Comparison of ENCODE assay signal across 9 cellular contexts in the genomic region with DNA sequence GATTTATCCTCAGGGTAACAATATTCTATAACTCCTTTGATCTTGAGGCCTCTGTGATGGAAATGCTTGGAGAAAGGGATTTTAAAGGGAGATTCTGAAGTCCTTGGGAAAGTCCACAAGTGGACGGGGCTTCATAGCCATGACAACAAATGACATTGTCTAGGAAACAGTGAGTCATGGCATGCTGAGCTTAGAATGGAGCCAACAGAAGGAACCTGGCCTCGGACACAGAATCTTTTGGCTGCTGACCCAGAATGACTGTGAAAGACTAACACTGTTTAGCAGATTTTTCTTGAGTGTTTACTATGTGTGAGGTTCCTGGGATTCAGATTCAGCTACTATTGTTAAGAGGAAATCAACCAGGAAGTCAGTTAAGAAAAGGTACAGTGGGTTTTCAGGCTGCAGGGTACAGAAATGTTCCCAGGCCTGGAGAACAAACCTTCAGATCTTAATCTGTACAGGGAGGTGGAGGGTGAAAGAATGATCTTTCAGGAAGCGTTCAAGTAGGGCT. TPM values are rescaled to one million over a fixed set of nuclear protein-coding genes. Genes with fewer than 3 reads are reported as not detected.
DNase-seq lines count a peak whose midpoint lies in the region; ATAC-seq, FAIRE-seq and TF ChIP-seq lines count a peak whose summit lies in the region.
"Had no signal": no experiment of that assay in that cellular context is flagged by ENCODE, and none has a peak within 500 bp of the region (broad histone marks: within the 10 kb centered on the region; RNA-seq: fewer than 3 reads in every experiment).

No MANE protein-coding gene starts in this region.

- H3K27me3 ChIP-seq in right lobe of liver = no peaks in the 10 kb centered on the region

- DNase-seq in NCI-H1092 treated with DMSO at 0.1 percent for 48 hours (lab: John Stamatoyannopoulos, UW) (peak; percentile 35), NCI-H1092 (lab: John Stamatoyannopoulos, UW) (no peak), dedifferentiated amniotic fluid mesenchymal stem cell (ENCODE audit: extremely low spot score) (peak; percentile 92), right lobe of liver (peak; percentile 48 to 69 (median 57)), urothelium cell line (ENCODE audit: low spot score) (peak; percentile 70), NCI-H446 treated with DMSO at 0.1 percent for 48 hours (lab: John Stamatoyannopoulos, UW) (no peak)

- H3K4me1 ChIP-seq in right lobe of liver = peaks cover 0 to 21% (median 7%) of the 10 kb centered on the region in 4 donors

- ATAC-seq in right lobe of liver (peak; percentile 87 to 95 (median 91)), GM19455 (IDR thresholded peaks at IDR 0.05; ENCODE audit: unreplicated experiment) (no peak), HG02884 (IDR thresholded peaks at IDR 0.05; ENCODE audit: unreplicated experiment) (no peak)

- TF ChIP-seq CTCF in right lobe of liver (IDR thresholded peaks at IDR 0.05) = no peak

- no peak overlapping the region for H3K4me3 ChIP-seq in right lobe of liver

- no peaks in the 10 kb centered on the region for H3K9me3 ChIP-seq in right lobe of liver

- TF ChIP-seq POLR2A in right lobe of liver (IDR thresholded peaks at IDR 0.05) = no peak

- no peaks in the 10 kb centered on the region for H3K36me3 ChIP-seq in right lobe of liver

- peak overlapping the region; percentile 64 to 80 (median 68) for H3K27ac ChIP-seq in right lobe of liver

- WGBS in right lobe of liver (ENCODE audit: insufficient coverage, low coverage, low lambda C conversion rate, missing lambda C conversion rate) = 37% methylated on average over 3 of the region's 3 CpGs

- intact Hi-C loops in right lobe of liver (cut with DNase I) = no loop called here

- FAIRE-seq in urothelium cell line (lab: Jason Lieb, UNC) = no peak
- FAIRE-seq: A204.1 had no signal

RNA-seq across cellular contexts. Expression of a gene that starts 18.1 kb away (rescaled TPM):
- total RNA-seq in right lobe of liver = 100 to 1,000 TPM in 5 of 6 experiments, 10 to 100 TPM in 1; 34.8 to 333 (median 143) TPM

RNA-seq across cellular contexts. Expression of a gene that starts 40.8 kb away (rescaled TPM):
- total RNA-seq in right lobe of liver = 10 to 100 TPM; 18.8 to 45.5 (median 26.5) TPM

Comparison
In these comparisons a context has a peak if more than half of its experiments do, and no peak if none do; other contexts are left out.
1. DNase-seq: peak in NCI-H1092 treated with DMSO at 0.1 percent for 48 hours (single experiment), dedifferentiated amniotic fluid mesenchymal stem cell (single experiment), right lobe of liver (3 of 3) and urothelium cell line (single experiment); none in NCI-H1092 (single experiment) and NCI-H446 treated with DMSO at 0.1 percent for 48 hours (single experiment).
2. ATAC-seq: peak in right lobe of liver (4 of 4); none in GM19455 (single experiment) and HG02884 (single experiment).